In genomic region chr7:76509931-76510877, GRCh38 we compare ENCODE assay signal across 12 cellular contexts. TPM values are rescaled to one million over a fixed set of nuclear protein-coding genes. Genes with fewer than 3 reads are reported as not detected.
DNase-seq lines count a peak whose midpoint lies in the region; ATAC-seq and TF ChIP-seq lines count a peak whose summit lies in the region.
"Had no signal": no experiment of that assay in that cellular context is flagged by ENCODE, and none has a peak within 500 bp of the region (broad histone marks: within the 10 kb centered on the region; RNA-seq: fewer than 3 reads in every experiment).

Gene UPK3B, plus strand, starts transcription at chr7:76510552. Its CDS starts 101 bp downstream, at chr7:76510653.

- no peak within 1 kb of the TSS for H3K4me3 ChIP-seq in gastroesophageal sphincter

- no peak for TF ChIP-seq POLR2A in gastroesophageal sphincter (IDR thresholded peaks at IDR 0.05)

- ATAC-seq in gastroesophageal sphincter (no peak), GM18519 (IDR thresholded peaks at IDR 0.05; ENCODE audit: low FRiP score, unreplicated experiment) (no peak)

- TF ChIP-seq EP300 in gastroesophageal sphincter (IDR thresholded peaks at IDR 0.05) = no peak

- no peak for TF ChIP-seq CTCF in gastroesophageal sphincter (IDR thresholded peaks at IDR 0.05)

- DNase-seq in A172 (ENCODE audit: low spot score) (peak; percentile 82), G401 (ENCODE audit: low spot score) (no peak), SW480 (ENCODE audit: low spot score) (peak; percentile 64), kidney glomerular epithelial cell (lab: John Stamatoyannopoulos, UW) (peak; percentile 52), activated gamma-delta T cell treated with Interleukin-2 at 50 U/mL for 16 hours (no peak)
- DNase-seq in stimulated activated CD4-positive, alpha-beta T cell treated with anti-CD3 and anti-CD28 coated beads, Interleukin-2, amount 100 ng/mL, for 24 hours = no peak
- DNase-seq: activated T-cell treated with anti-CD3 and anti-CD28 coated beads for 4 hours, erythroblast, GF-D8, Right ventricle myocardium superior had no signal

- in situ Hi-C loops in G401 (cut with HindIII; ENCODE audit: low sequenced_read_pairs) = no loop called here

- peaks cover 0 to 26% of the 10 kb centered on the region in 2 donors for H3K36me3 ChIP-seq in gastroesophageal sphincter

- 0 to 27% methylated on average over 3 of the region's 20 CpGs for WGBS in gastroesophageal sphincter (ENCODE audit: low coverage in 1 of 2), 2 donors

- peaks cover 0 to 15% (median 3%) of the 10 kb centered on the region in 3 donors for H3K4me1 ChIP-seq in gastroesophageal sphincter

- no peaks in the 10 kb centered on the region for H3K9me3 ChIP-seq in gastroesophageal sphincter

- H3K27ac ChIP-seq in gastroesophageal sphincter = no peak within 1 kb of the TSS

- H3K27me3 ChIP-seq in gastroesophageal sphincter = no peaks in the 10 kb centered on the region

RNA-seq across cellular contexts. Expression of gene UPK3B, which starts in this region (rescaled TPM):
- 10.6 and 25.0 TPM in 2 replicates for total RNA-seq in A172 (2014; rRNA removed; shearing (Covaris generic))
- 20.1 and 24.1 TPM in 2 replicates for total RNA-seq in G401 (2014; rRNA removed; shearing (Covaris generic))
- total RNA-seq in gastroesophageal sphincter = under 1 TPM in 2 of 4 donors, not detected in 2; 0.40 to 0.81 TPM

Comparison
In these comparisons a context has a peak if more than half of its experiments do, and no peak if none do; other contexts are left out.
1. DNase-seq: peak in A172 (single experiment), SW480 (single experiment) and kidney glomerular epithelial cell (single experiment); none in G401 (single experiment), stimulated activated CD4-positive, alpha-beta T cell treated with anti-CD3 and anti-CD28 coated beads, Interleukin-2, amount 100 ng/mL, for 24 hours (0 of 2) and activated gamma-delta T cell treated with Interleukin-2 at 50 U/mL for 16 hours (single experiment).